Comparison of ENCODE assay signal across 9 cellular contexts in the genomic region with DNA sequence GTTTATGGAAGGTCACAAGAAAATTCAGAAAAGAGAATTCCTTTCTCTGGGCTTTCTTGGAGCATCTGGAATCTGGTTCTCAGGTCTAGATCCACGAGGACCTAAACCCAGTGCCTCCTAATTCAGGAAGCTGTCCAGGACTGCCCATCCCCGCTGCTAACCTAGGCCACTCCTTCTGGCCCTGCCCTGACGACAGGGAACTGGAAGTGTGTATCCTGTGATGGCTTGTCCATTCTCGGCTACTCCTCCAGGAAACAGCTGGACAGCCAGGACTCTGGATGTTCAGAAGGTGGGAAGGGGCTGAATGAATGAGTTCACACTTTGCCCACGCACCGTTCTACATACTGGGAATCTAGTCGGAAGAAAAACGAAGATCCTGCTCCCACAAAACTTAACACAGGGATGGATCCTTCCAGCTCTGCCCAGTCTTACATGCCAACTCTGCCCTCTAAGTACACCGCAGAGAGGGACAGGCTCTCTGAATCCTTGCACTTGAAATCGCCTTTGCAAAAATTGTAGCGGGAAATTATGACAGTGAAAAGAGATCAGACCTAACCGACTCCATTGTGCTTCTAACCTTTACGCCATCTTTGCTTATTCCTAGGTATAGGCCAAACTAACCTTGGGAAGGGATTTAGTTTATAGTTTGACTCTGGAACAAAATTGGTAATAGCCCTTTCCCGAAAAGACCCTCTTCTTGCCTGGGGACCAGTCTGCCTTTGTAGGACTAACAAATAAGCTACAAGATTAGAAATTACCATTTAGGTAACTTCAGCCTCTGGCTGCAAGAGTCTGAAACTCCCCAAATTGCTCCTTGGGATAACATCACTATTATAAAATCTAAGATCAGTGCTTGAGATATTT. TPM values are rescaled to one million over a fixed set of nuclear protein-coding genes. Genes with fewer than 3 reads are reported as not detected.
DNase-seq lines count a peak whose midpoint lies in the region; ATAC-seq and TF ChIP-seq lines count a peak whose summit lies in the region.
"Had no signal": no experiment of that assay in that cellular context is flagged by ENCODE, and none has a peak within 500 bp of the region (broad histone marks: within the 10 kb centered on the region; RNA-seq: fewer than 3 reads in every experiment).

No MANE protein-coding gene starts in this region.

- H3K4me3 ChIP-seq in left ventricle myocardium inferior (no peak overlapping the region), upper lobe of left lung (peak overlapping the region in 1 of 4 donors; percentile 64), SJCRH30 (no peak overlapping the region)

- H3K36me3 Mint-ChIP-seq in activated naive CD8-positive, alpha-beta T cell treated with anti-CD3 and anti-CD28 coated beads, Interleukin-2, amount 10 ng/mL, durations not matched to agents 7 days and 5 days = peaks cover 30% of the 10 kb centered on the region
- H3K36me3 Mint-ChIP-seq in memory B cell = peaks cover 2% of the 10 kb centered on the region

- TF ChIP-seq CTCF in left ventricle myocardium inferior (IDR thresholded peaks at IDR 0.05; ENCODE audit: borderline replicate concordance) = no peak
- no peak for TF ChIP-seq CTCF in upper lobe of left lung (IDR thresholded peaks at IDR 0.05)

- H3K27me3 ChIP-seq in left ventricle myocardium inferior (ENCODE audit: low read depth) (no peaks in the 10 kb centered on the region), upper lobe of left lung (no peaks in the 10 kb centered on the region), SJCRH30 (no peaks in the 10 kb centered on the region)

- H3K4me1 Mint-ChIP-seq in activated naive CD8-positive, alpha-beta T cell treated with anti-CD3 and anti-CD28 coated beads, Interleukin-2, amount 10 ng/mL, durations not matched to agents 7 days and 5 days = peaks cover 52% of the 10 kb centered on the region
- peaks cover 22% of the 10 kb centered on the region for H3K4me1 Mint-ChIP-seq in memory B cell

- no peak for TF ChIP-seq EP300 in upper lobe of left lung (IDR thresholded peaks at IDR 0.05)

- ATAC-seq in Right ventricle myocardium inferior = no peak
- no peak for ATAC-seq in activated naive CD8-positive, alpha-beta T cell treated with anti-CD3 and anti-CD28 coated beads, Interleukin-2, amount 10 ng/mL, durations not matched to agents 7 days and 5 days (ENCODE audit: low read depth)
- no peak for ATAC-seq in memory B cell (ENCODE audit: low read depth)
- no peak for ATAC-seq in upper lobe of left lung (ENCODE audit: low FRiP score in 2 of 2)

- H3K4me1 ChIP-seq in left ventricle myocardium inferior = peaks cover 69% of the 10 kb centered on the region
- peaks cover 60 to 66% (median 64%) of the 10 kb centered on the region in 4 donors for H3K4me1 ChIP-seq in upper lobe of left lung
- peaks cover 24% of the 10 kb centered on the region for H3K4me1 ChIP-seq in SJCRH30

- no peaks in the 10 kb centered on the region for H3K27me3 Mint-ChIP-seq in activated naive CD8-positive, alpha-beta T cell treated with anti-CD3 and anti-CD28 coated beads, Interleukin-2, amount 10 ng/mL, durations not matched to agents 7 days and 5 days
- no peaks in the 10 kb centered on the region for H3K27me3 Mint-ChIP-seq in memory B cell

- H3K36me3 ChIP-seq in left ventricle myocardium inferior (no peaks in the 10 kb centered on the region), upper lobe of left lung (no peaks in the 10 kb centered on the region), SJCRH30 (no peaks in the 10 kb centered on the region)

- 47 to 60% methylated on average over 14 of the region's 14 CpGs for WGBS in upper lobe of left lung, 2 donors

- H3K4me3 Mint-ChIP-seq in activated naive CD8-positive, alpha-beta T cell treated with anti-CD3 and anti-CD28 coated beads, Interleukin-2, amount 10 ng/mL, durations not matched to agents 7 days and 5 days = peak overlapping the region; percentile 94
- peak overlapping the region; percentile 81 for H3K4me3 Mint-ChIP-seq in memory B cell

- TF ChIP-seq POLR2A in upper lobe of left lung (IDR thresholded peaks at IDR 0.05) = peak in 1 of 4 donors; percentile 38

- H3K9me3 ChIP-seq in left ventricle myocardium inferior (replicated peaks) (no peaks in the 10 kb centered on the region), upper lobe of left lung (no peaks in the 10 kb centered on the region), SJCRH30 (replicated peaks) (no peaks in the 10 kb centered on the region)

- DNase-seq in left ventricle myocardium inferior = peak; percentile 28
- no peak for DNase-seq in Right ventricle myocardium inferior (ENCODE audit: missing footprints)
- no peak for DNase-seq in activated naive CD8-positive, alpha-beta T cell treated with anti-CD3 and anti-CD28 coated beads, Interleukin-2, amount 10 ng/mL, durations not matched to agents 7 days and 5 days
- no peak for DNase-seq in memory B cell (ENCODE audit: low spot score in 2 of 2)
- DNase-seq in upper lobe of left lung = peak in 1 of 2 donors; percentile 72
- DNase-seq in SJCRH30 = no peak
- no peak for DNase-seq in NCI-H510A (lab: John Stamatoyannopoulos, UW)
- no peak for DNase-seq in stimulated activated CD4-positive, alpha-beta T cell treated with anti-CD3 and anti-CD28 coated beads, Interleukin-4, amount 100 ng/mL, for 4 hours
- DNase-seq: NCI-H1105 had no signal

- no peaks in the 10 kb centered on the region for H3K9me3 Mint-ChIP-seq in activated naive CD8-positive, alpha-beta T cell treated with anti-CD3 and anti-CD28 coated beads, Interleukin-2, amount 10 ng/mL, durations not matched to agents 7 days and 5 days
- H3K9me3 Mint-ChIP-seq in memory B cell = no peaks in the 10 kb centered on the region

- intact Hi-C loops in left ventricle myocardium inferior (cut with micrococcal nuclease) = no loop called here
- intact Hi-C loops in Right ventricle myocardium inferior (cut with DNase I) = no loop called here

- H3K27ac Mint-ChIP-seq in activated naive CD8-positive, alpha-beta T cell treated with anti-CD3 and anti-CD28 coated beads, Interleukin-2, amount 10 ng/mL, durations not matched to agents 7 days and 5 days = peak overlapping the region; percentile 97
- peak overlapping the region; percentile 1 for H3K27ac Mint-ChIP-seq in memory B cell

- H3K27ac ChIP-seq in left ventricle myocardium inferior (replicated peaks) (peak overlapping the region; percentile 96), upper lobe of left lung (peak overlapping the region; percentile 87 to 93 (median 88)), SJCRH30 (no peak overlapping the region)

- POLR2A ChIA-PET in activated naive CD8-positive, alpha-beta T cell treated with anti-CD3 and anti-CD28 coated beads, Interleukin-2, amount 10 ng/mL, durations not matched to agents 7 days and 5 days (lab: Charles Lee) = interaction anchor here (1.8 to 17.4 kb wide), 10 partner anchors 11 to 117 kb away, joined by 5 to 1033 read pairs (median 22); a partner anchor contains a TSS

RNA-seq across cellular contexts. Expression of a gene that starts 1.8 kb away (rescaled TPM):
- total RNA-seq in left ventricle myocardium inferior (94.8 TPM), Right ventricle myocardium inferior (106 TPM), upper lobe of left lung (100 to 1,000 TPM in 4 of 6 donors, 10 to 100 TPM in 2; 39.8 to 147 (median 107) TPM)
- total RNA-seq in activated naive CD8-positive, alpha-beta T cell treated with anti-CD3 and anti-CD28 coated beads, Interleukin-2, amount 10 ng/mL, durations not matched to agents 7 days and 5 days = 100 to 1,000 TPM; 151 to 157 TPM
- 378 and 427 TPM in 2 replicates for total RNA-seq in SJCRH30 (2014; rRNA removed; shearing (Covaris generic))

RNA-seq across cellular contexts. Expression of a gene that starts 19.3 kb away (rescaled TPM):
- total RNA-seq in left ventricle myocardium inferior = 38.8 TPM
- 29.3 TPM for total RNA-seq in Right ventricle myocardium inferior
- 10 to 100 TPM; 41.3 to 45.7 TPM for total RNA-seq in activated naive CD8-positive, alpha-beta T cell treated with anti-CD3 and anti-CD28 coated beads, Interleukin-2, amount 10 ng/mL, durations not matched to agents 7 days and 5 days
- 10 to 100 TPM; 15.5 to 42.8 (median 28.1) TPM for total RNA-seq in upper lobe of left lung
- 8.7 and 11.7 TPM in 2 replicates for total RNA-seq in SJCRH30 (2014; rRNA removed; shearing (Covaris generic))

RNA-seq across cellular contexts. Expression of a gene that starts 39.7 kb away (rescaled TPM):
- 107 TPM for total RNA-seq in left ventricle myocardium inferior
- 113 TPM for total RNA-seq in Right ventricle myocardium inferior
- 100 to 1,000 TPM; 366 to 394 TPM for total RNA-seq in activated naive CD8-positive, alpha-beta T cell treated with anti-CD3 and anti-CD28 coated beads, Interleukin-2, amount 10 ng/mL, durations not matched to agents 7 days and 5 days
- 1,000 to 10,000 TPM in 1 of 6 donors, 100 to 1,000 TPM in 5; 281 to 1,101 (median 639) TPM for total RNA-seq in upper lobe of left lung
- total RNA-seq in SJCRH30 (2014; rRNA removed; shearing (Covaris generic)) = 70.1 and 94.9 TPM in 2 replicates

RNA-seq across cellular contexts. Expression of a gene that starts 46.8 kb away (rescaled TPM):
- total RNA-seq in left ventricle myocardium inferior (0.49 TPM), Right ventricle myocardium inferior (0.43 TPM), upper lobe of left lung (10 to 100 TPM in 3 of 6 donors, 1 to 10 TPM in 3; 6.3 to 58.7 (median 11.7) TPM)
- total RNA-seq in activated naive CD8-positive, alpha-beta T cell treated with anti-CD3 and anti-CD28 coated beads, Interleukin-2, amount 10 ng/mL, durations not matched to agents 7 days and 5 days = 1 to 10 TPM; 5.0 to 5.2 TPM
- 0.03 and 0.06 TPM in 2 replicates for total RNA-seq in SJCRH30 (2014; rRNA removed; shearing (Covaris generic))
